Comparison of ENCODE assay signal across 23 cellular contexts in genomic region chr1:151799179-151800022, GRCh38. TPM values are rescaled to one million over a fixed set of nuclear protein-coding genes. Genes with fewer than 3 reads are reported as not detected.
A peak's percentile ranks its signal among the peaks of the same experiment; 100 is the strongest.
DNase-seq lines count a peak whose midpoint lies in the region; ATAC-seq and TF ChIP-seq lines count a peak whose summit lies in the region.
"Had no signal": no experiment of that assay in that cellular context is flagged by ENCODE, and none has a peak within 500 bp of the region (broad histone marks: within the 10 kb centered on the region; RNA-seq: fewer than 3 reads in every experiment).

No MANE protein-coding gene starts in this region.

- peaks cover 10% of the 10 kb centered on the region for H3F3A ChIP-seq in neural progenitor cell (ENCODE audit: low read depth)

- H3K36me3 Mint-ChIP-seq in neural progenitor cell = no peaks in the 10 kb centered on the region
- H3K36me3 Mint-ChIP-seq: activated naive CD8-positive, alpha-beta T cell treated with anti-CD3 and anti-CD28 coated beads for 36 hours had no signal

- H3K4me1 ChIP-seq in neural progenitor cell = peaks cover 10% of the 10 kb centered on the region
- H3K4me1 ChIP-seq: heart right ventricle, stomach had no signal

- no peaks in the 10 kb centered on the region for H3K79me2 ChIP-seq in neural progenitor cell (ENCODE audit: low read depth)

- H3K9me3 ChIP-seq in neural progenitor cell (ENCODE audit: low read depth) = no peaks in the 10 kb centered on the region
- H3K9me3 ChIP-seq: heart right ventricle, stomach had no signal

- peak overlapping the region; percentile 32 for H3K9ac ChIP-seq in neural progenitor cell

- H3K27me3 Mint-ChIP-seq in neural progenitor cell (ENCODE audit: insufficient read depth, low read depth) = peaks cover 11% of the 10 kb centered on the region
- H3K27me3 Mint-ChIP-seq: activated naive CD8-positive, alpha-beta T cell treated with anti-CD3 and anti-CD28 coated beads for 36 hours; CD4-positive, alpha-beta memory T cell had no signal

- intact Hi-C loops in cardiac septum (cut with DNase I) = no loop called here

- ATAC-seq in HG02588 (IDR thresholded peaks at IDR 0.05; ENCODE audit: unreplicated experiment) = no peak
- ATAC-seq: heart right ventricle had no signal

- H3K4me1 Mint-ChIP-seq in neural progenitor cell = peaks cover 15% of the 10 kb centered on the region
- H3K4me1 Mint-ChIP-seq: endodermal cell had no signal

- no peak overlapping the region for H3K4me3 ChIP-seq in neural progenitor cell
- H3K4me3 ChIP-seq: heart right ventricle, stomach had no signal

- no peaks in the 10 kb centered on the region for H4K20me1 ChIP-seq in neural progenitor cell (ENCODE audit: low read depth)

- peak overlapping the region; percentile 54 for H3K4me2 ChIP-seq in neural progenitor cell

- H3K9me3 Mint-ChIP-seq in neural progenitor cell = no peaks in the 10 kb centered on the region
- H3K9me3 Mint-ChIP-seq: activated naive CD8-positive, alpha-beta T cell treated with anti-CD3 and anti-CD28 coated beads for 36 hours; CD4-positive, alpha-beta memory T cell; endodermal cell had no signal

- no peak overlapping the region for H3K4me3 Mint-ChIP-seq in neural progenitor cell
- H3K4me3 Mint-ChIP-seq: activated naive CD8-positive, alpha-beta T cell treated with anti-CD3 and anti-CD28 coated beads for 36 hours; endodermal cell had no signal

- H3K36me3 ChIP-seq in neural progenitor cell = no peaks in the 10 kb centered on the region

- H3K27me3 ChIP-seq in neural progenitor cell = no peaks in the 10 kb centered on the region

- no peak for TF ChIP-seq CTCF in neural progenitor cell (IDR thresholded peaks at IDR 0.05)

- DNase-seq in ELR (ENCODE audit: low read depth) (peak; percentile 56), NCI-H2227 (lab: John Stamatoyannopoulos, UW; ENCODE audit: unreplicated experiment) (peak; percentile 83), caudate nucleus (lab: John Stamatoyannopoulos, UW) (peak in 33 of 61 donors; percentile 4 to 86 (median 30)), neural progenitor cell (ENCODE audit: low spot score) (peak; percentile 27), cardiac septum (ENCODE audit: low spot score) (no peak), NCI-H187 (lab: John Stamatoyannopoulos, UW) (no peak), activated gamma-delta T cell (lab: John Stamatoyannopoulos, UW) (no peak)
- DNase-seq: activated CD4-positive, alpha-beta T cell treated with anti-CD3 and anti-CD28 coated beads for 1 hour; activated naive CD8-positive, alpha-beta T cell treated with anti-CD3 and anti-CD28 coated beads for 36 hours; CD4-positive, alpha-beta memory T cell; DMS79; endodermal cell; heart right ventricle; NCI-H1092; NCI-H2081; NCI-H446 treated with DMSO at 0.1 percent for 48 hours; stimulated activated CD4-positive, alpha-beta T cell treated with anti-CD3 and anti-CD28 coated beads, Interleukin-4, amount 100 ng/mL, for 4 hours; stomach; SW 1271 had no signal

- peak overlapping the region; percentile 33 for H3K27ac Mint-ChIP-seq in neural progenitor cell
- H3K27ac Mint-ChIP-seq: activated naive CD8-positive, alpha-beta T cell treated with anti-CD3 and anti-CD28 coated beads for 36 hours; endodermal cell had no signal

- peak overlapping the region; percentile 63 for H2AFZ ChIP-seq in neural progenitor cell (replicated peaks)

- H3K27ac ChIP-seq in caudate nucleus (ENCODE audit: low read depth, low read length) (peak overlapping the region; percentile 65), neural progenitor cell (no peak overlapping the region)
- H3K27ac ChIP-seq: heart right ventricle, RWPE1, stomach had no signal

RNA-seq across cellular contexts. Expression of gene LINGO4, which starts 5.8 kb away (rescaled TPM):
- total RNA-seq in neural progenitor cell (ENCODE audit: low replicate concordance) (not detected in 2 replicates), cardiac septum (0.43 TPM)
- total RNA-seq: activated naive CD8-positive, alpha-beta T cell treated with anti-CD3 and anti-CD28 coated beads for 36 hours; endodermal cell; fibroblast of lung had no signal

RNA-seq across cellular contexts. Expression of gene TDRKH, which starts 9.1 kb away (rescaled TPM):
- total RNA-seq in neural progenitor cell (ENCODE audit: low replicate concordance) (26.3 and 30.4 TPM in 2 replicates), cardiac septum (6.0 TPM)

RNA-seq across cellular contexts. Expression of gene RORC, which starts 32.2 kb away (rescaled TPM):
- total RNA-seq in neural progenitor cell (ENCODE audit: low replicate concordance) (not detected in 2 replicates), cardiac septum (5.9 TPM)
- total RNA-seq: endodermal cell had no signal

RNA-seq across cellular contexts. Expression of gene MRPL9, which starts 36.1 kb away (rescaled TPM):
- total RNA-seq in neural progenitor cell (ENCODE audit: low replicate concordance) (86.4 and 91.0 TPM in 2 replicates), cardiac septum (43.2 TPM)

RNA-seq across cellular contexts. Expression of gene C2CD4D, which starts 40.2 kb away (rescaled TPM):
- 0.12 TPM in 1 of 2 replicates, not detected in the other for total RNA-seq in neural progenitor cell (ENCODE audit: low replicate concordance)
- total RNA-seq in cardiac septum = not detected
- total RNA-seq: fibroblast of lung, heart right ventricle, liver had no signal

Comparison
In these comparisons a context has a peak if more than half of its experiments do, and no peak if none do; other contexts are left out.
1. DNase-seq: peak in ELR (single experiment), NCI-H2227 (single experiment), caudate nucleus (33 of 61) and neural progenitor cell (single experiment); none in cardiac septum (single experiment), NCI-H187 (0 of 2) and activated gamma-delta T cell (single experiment).